In genomic region chrX:101191217-101191750, GRCh38 we compare ENCODE assay signal across 1 cellular context.
TF ChIP-seq lines count a peak whose summit lies in the region.

No MANE protein-coding gene starts in this region.

TF ChIP-seq in GM23338, 12 proteins besides CTCF, POLR2A, EP300 and RAD21 (continued from another document):
- TF ChIP-seq ETS1 (IDR thresholded peaks at IDR 0.05) (no peak), STAT1 (IDR thresholded peaks at IDR 0.05; ENCODE audit: unreplicated experiment) (no peak), POLR2AphosphoS5 (IDR thresholded peaks at IDR 0.05; ENCODE audit: low read depth) (no peak), JUNB (IDR thresholded peaks at IDR 0.05; ENCODE audit: unreplicated experiment) (no peak), ZNF331 (CRISPR knock-in tag; IDR thresholded peaks at IDR 0.05; ENCODE audit: low read depth) (no peak), CREB1 (CRISPR knock-in tag; IDR thresholded peaks at IDR 0.05; ENCODE audit: low read depth) (no peak), ZNF114 (CRISPR knock-in tag; IDR thresholded peaks at IDR 0.05) (no peak)
- TF ChIP-seq, protein P1, sequence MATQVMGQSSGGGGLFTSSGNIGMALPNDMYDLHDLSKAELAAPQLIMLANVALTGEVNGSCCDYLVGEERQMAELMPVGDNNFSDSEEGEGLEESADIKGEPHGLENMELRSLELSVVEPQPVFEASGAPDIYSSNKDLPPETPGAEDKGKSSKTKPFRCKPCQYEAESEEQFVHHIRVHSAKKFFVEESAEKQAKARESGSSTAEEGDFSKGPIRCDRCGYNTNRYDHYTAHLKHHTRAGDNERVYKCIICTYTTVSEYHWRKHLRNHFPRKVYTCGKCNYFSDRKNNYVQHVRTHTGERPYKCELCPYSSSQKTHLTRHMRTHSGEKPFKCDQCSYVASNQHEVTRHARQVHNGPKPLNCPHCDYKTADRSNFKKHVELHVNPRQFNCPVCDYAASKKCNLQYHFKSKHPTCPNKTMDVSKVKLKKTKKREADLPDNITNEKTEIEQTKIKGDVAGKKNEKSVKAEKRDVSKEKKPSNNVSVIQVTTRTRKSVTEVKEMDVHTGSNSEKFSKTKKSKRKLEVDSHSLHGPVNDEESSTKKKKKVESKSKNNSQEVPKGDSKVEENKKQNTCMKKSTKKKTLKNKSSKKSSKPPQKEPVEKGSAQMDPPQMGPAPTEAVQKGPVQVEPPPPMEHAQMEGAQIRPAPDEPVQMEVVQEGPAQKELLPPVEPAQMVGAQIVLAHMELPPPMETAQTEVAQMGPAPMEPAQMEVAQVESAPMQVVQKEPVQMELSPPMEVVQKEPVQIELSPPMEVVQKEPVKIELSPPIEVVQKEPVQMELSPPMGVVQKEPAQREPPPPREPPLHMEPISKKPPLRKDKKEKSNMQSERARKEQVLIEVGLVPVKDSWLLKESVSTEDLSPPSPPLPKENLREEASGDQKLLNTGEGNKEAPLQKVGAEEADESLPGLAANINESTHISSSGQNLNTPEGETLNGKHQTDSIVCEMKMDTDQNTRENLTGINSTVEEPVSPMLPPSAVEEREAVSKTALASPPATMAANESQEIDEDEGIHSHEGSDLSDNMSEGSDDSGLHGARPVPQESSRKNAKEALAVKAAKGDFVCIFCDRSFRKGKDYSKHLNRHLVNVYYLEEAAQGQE (IDR thresholded peaks at IDR 0.05; ENCODE audit: unreplicated experiment), result no peak
